ENCODE assay signal across 8 cellular contexts in the genomic region with DNA sequence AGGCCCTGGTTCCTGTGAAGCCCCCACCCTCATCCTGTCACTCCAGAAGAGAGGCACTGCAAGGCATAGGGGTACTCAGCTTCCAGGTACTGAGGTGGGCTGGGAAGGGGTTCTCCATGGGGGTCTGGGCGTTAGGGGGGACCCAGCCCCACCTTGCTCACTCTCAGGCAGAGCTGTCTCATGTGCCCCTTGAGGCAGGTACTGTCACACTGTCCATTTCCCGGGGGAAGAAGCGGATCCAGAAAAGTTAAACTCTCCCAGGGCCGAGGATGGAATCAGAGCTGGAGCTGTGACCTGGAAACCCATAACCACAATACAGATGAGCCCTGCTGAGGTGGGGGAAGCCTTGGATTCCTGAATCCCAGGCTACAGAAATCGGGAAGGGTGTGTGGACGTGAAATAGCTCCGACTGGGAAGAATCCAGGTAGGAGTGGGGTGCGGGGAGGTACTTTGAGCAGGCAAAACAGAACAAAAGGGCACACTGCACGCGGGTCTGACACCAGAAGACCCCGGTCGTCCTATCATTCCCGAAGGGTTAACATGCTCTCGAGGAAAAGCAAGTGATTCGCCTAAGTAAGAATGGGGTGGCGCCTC. TPM values are rescaled to one million over a fixed set of nuclear protein-coding genes. Genes with fewer than 3 reads are reported as not detected.
A peak's percentile ranks its signal among the peaks of the same experiment; 100 is the strongest.
DNase-seq lines count a peak whose midpoint lies in the region; ATAC-seq and TF ChIP-seq lines count a peak whose summit lies in the region.

No MANE protein-coding gene starts in this region.

- no peak for TF ChIP-seq EP300 in sigmoid colon (IDR thresholded peaks at IDR 0.05)

- H3K27ac ChIP-seq in GM23338 (ENCODE audit: low read depth) (peak overlapping the region; percentile 89), RWPE2 (ENCODE audit: poor library complexity, severe bottlenecking) (peak overlapping the region; percentile 80), sigmoid colon (peak overlapping the region; percentile 85 to 93 (median 90))

- peaks cover 4% of the 10 kb centered on the region; the same call in 1 of the 2 replicates for H3K4me1 ChIP-seq in GM23338 (ENCODE audit: insufficient read depth)
- H3K4me1 ChIP-seq in RWPE2 (ENCODE audit: insufficient read depth, poor library complexity, severe bottlenecking) = no peaks in the 10 kb centered on the region
- peaks cover 0 to 19% (median 14%) of the 10 kb centered on the region in 4 donors for H3K4me1 ChIP-seq in sigmoid colon

- H3K9me3 ChIP-seq in RWPE2 (ENCODE audit: severe bottlenecking) (no peaks in the 10 kb centered on the region), sigmoid colon (no peaks in the 10 kb centered on the region)

- TF ChIP-seq CTCF in GM23338 (conservative IDR thresholded peaks at IDR 0.05; ENCODE audit: low read depth in 2 of 2) = no peak
- TF ChIP-seq CTCF in RWPE2 (IDR thresholded peaks at IDR 0.05; ENCODE audit: poor library complexity, severe bottlenecking) = no peak
- TF ChIP-seq CTCF in fibroblast of mammary gland (conservative IDR thresholded peaks at IDR 0.05; ENCODE audit: control insufficient read depth, insufficient read depth, low read depth, low read length) = no peak
- no peak for TF ChIP-seq CTCF in sigmoid colon (IDR thresholded peaks at IDR 0.05)

- H2AFZ ChIP-seq in GM23338 = no peak overlapping the region

- no peaks in the 10 kb centered on the region; the same call in 2 of the 3 replicates for H3K9me3 Mint-ChIP-seq in GM23338

- TF ChIP-seq POLR2A in sigmoid colon (IDR thresholded peaks at IDR 0.05) = no peak

- intact Hi-C loops in sigmoid colon (cut with DNase I) = loop anchor here (2.0 kb wide), 1 partner anchor 52 kb away; a partner anchor contains a TSS

- H4K20me1 ChIP-seq in GM23338 (replicated peaks; ENCODE audit: insufficient read depth) = no peaks in the 10 kb centered on the region

- H3K36me3 ChIP-seq in GM23338 (ENCODE audit: insufficient read depth) = peaks cover 5% of the 10 kb centered on the region; the same call in 1 of the 2 replicates
- peaks cover 17% of the 10 kb centered on the region for H3K36me3 ChIP-seq in RWPE2 (ENCODE audit: low read depth)
- H3K36me3 ChIP-seq in sigmoid colon = peaks cover 0 to 59% (median 30%) of the 10 kb centered on the region in 4 donors

- H3K4me1 Mint-ChIP-seq in GM23338 = peaks cover 15% of the 10 kb centered on the region

- H3K9me2 ChIP-seq in GM23338 (ENCODE audit: insufficient read depth) = no peaks in the 10 kb centered on the region

- DNase-seq in GM23338 (ENCODE audit: low spot score) = peak; percentile 56
- DNase-seq in RWPE2 (ENCODE audit: low spot score) = no peak
- no peak for DNase-seq in fibroblast of mammary gland (ENCODE audit: low read depth)
- no peak for DNase-seq in sigmoid colon
- DNase-seq in stimulated activated CD8-positive, alpha-beta memory T cell treated with anti-CD3 and anti-CD28 coated beads, Interleukin-4, amount 100 ng/mL, for 48 hours = no peak
- DNase-seq in stimulated activated CD4-positive, alpha-beta T cell treated with anti-CD3 and anti-CD28 coated beads, Interleukin-2, amount 100 ng/mL, for 48 hours = no peak
- DNase-seq in cortex of kidney (lab: John Stamatoyannopoulos, UW) = no peak

- peak; percentile 9 for ATAC-seq in GM23338
- no peak for ATAC-seq in RWPE2 (ENCODE audit: low read depth)
- no peak for ATAC-seq in GM18858 (IDR thresholded peaks at IDR 0.05; ENCODE audit: unreplicated experiment)

- H3K79me2 ChIP-seq in GM23338 (replicated peaks; ENCODE audit: insufficient read depth) = no peaks in the 10 kb centered on the region

- H3K27ac Mint-ChIP-seq in GM23338 = peak overlapping the region; percentile 98

- peak overlapping the region; percentile 85 for H3K4me2 ChIP-seq in GM23338

- H3F3A ChIP-seq in GM23338 (replicated peaks; ENCODE audit: low read depth) = peaks cover 16% of the 10 kb centered on the region

- WGBS in sigmoid colon, 2 donors = 30 to 41% methylated on average over 16 of the region's 16 CpGs

- peak overlapping the region; percentile 92 for H3K4me3 Mint-ChIP-seq in GM23338

- H3K4me3 ChIP-seq in GM23338 (peak overlapping the region; percentile 68), RWPE2 (ENCODE audit: severe bottlenecking) (peak overlapping the region; percentile 91), fibroblast of mammary gland (ENCODE audit: control insufficient read depth, low read depth, low read length) (peak overlapping the region; percentile 73), sigmoid colon (peak overlapping the region; percentile 61 to 91 (median 76))

- H3K36me3 Mint-ChIP-seq in GM23338 (ENCODE audit: low read depth) = peaks cover 35% of the 10 kb centered on the region

- H3K27me3 ChIP-seq in GM23338 (ENCODE audit: insufficient read depth) = no peaks in the 10 kb centered on the region
- no peaks in the 10 kb centered on the region for H3K27me3 ChIP-seq in RWPE2 (ENCODE audit: insufficient read depth, poor library complexity, severe bottlenecking)
- H3K27me3 ChIP-seq in sigmoid colon = no peaks in the 10 kb centered on the region

- peaks cover 13% of the 10 kb centered on the region for H3K27me3 Mint-ChIP-seq in GM23338 (ENCODE audit: insufficient read depth, low read depth, poor library complexity)

TF ChIP-seq in GM23338, 12 proteins besides CTCF, POLR2A, EP300 and RAD21:
- TF ChIP-seq, protein P1, sequence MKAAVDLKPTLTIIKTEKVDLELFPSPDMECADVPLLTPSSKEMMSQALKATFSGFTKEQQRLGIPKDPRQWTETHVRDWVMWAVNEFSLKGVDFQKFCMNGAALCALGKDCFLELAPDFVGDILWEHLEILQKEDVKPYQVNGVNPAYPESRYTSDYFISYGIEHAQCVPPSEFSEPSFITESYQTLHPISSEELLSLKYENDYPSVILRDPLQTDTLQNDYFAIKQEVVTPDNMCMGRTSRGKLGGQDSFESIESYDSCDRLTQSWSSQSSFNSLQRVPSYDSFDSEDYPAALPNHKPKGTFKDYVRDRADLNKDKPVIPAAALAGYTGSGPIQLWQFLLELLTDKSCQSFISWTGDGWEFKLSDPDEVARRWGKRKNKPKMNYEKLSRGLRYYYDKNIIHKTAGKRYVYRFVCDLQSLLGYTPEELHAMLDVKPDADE (IDR thresholded peaks at IDR 0.05) = no peak
- no peak for TF ChIP-seq CREB1 (CRISPR knock-in tag; IDR thresholded peaks at IDR 0.05; ENCODE audit: low read depth)

RNA-seq across cellular contexts. Expression of a gene that starts 0.5 kb away (rescaled TPM):
- 13.7 and 15.5 TPM in 2 replicates for total RNA-seq in GM23338 (2014; rRNA removed; shearing (Covaris generic))
- polyA plus RNA-seq in GM23338 (2016; fragmentation: Nextera tagmentation; extraction: Ambion mirVana) (18.6 and 19.4 TPM in 2 replicates), sigmoid colon (10 to 100 TPM; 34.2 to 38.3 (median 34.7) TPM)
- total RNA-seq in sigmoid colon = 10 to 100 TPM; 22.5 to 45.3 (median 37.8) TPM

RNA-seq across cellular contexts. Expression of a gene that starts 11.4 kb away (rescaled TPM):
- 9.6 and 12.7 TPM in 2 replicates for total RNA-seq in GM23338 (2014; rRNA removed; shearing (Covaris generic))
- polyA plus RNA-seq in GM23338 (2016; fragmentation: Nextera tagmentation; extraction: Ambion mirVana) (47.4 and 50.6 TPM in 2 replicates), sigmoid colon (10 to 100 TPM; 33.0 to 79.8 (median 49.9) TPM)
- 10 to 100 TPM in 2 of 4 donors, 1 to 10 TPM in 2; 7.5 to 15.8 (median 9.6) TPM for total RNA-seq in sigmoid colon

RNA-seq across cellular contexts. Expression of a gene that starts 31.1 kb away (rescaled TPM):
- total RNA-seq in GM23338 (2014; rRNA removed; shearing (Covaris generic)) = 172 and 209 TPM in 2 replicates
- polyA plus RNA-seq in GM23338 (2016; fragmentation: Nextera tagmentation; extraction: Ambion mirVana) (64.0 and 67.4 TPM in 2 replicates), sigmoid colon (10 to 100 TPM; 45.0 to 72.1 (median 59.5) TPM)
- total RNA-seq in sigmoid colon = 10 to 100 TPM; 21.6 to 32.6 (median 27.8) TPM

RNA-seq across cellular contexts. Expression of a gene that starts 49.9 kb away (rescaled TPM):
- total RNA-seq in GM23338 (2014; rRNA removed; shearing (Covaris generic)) = 5.2 and 5.6 TPM in 2 replicates
- 4.0 and 4.6 TPM in 2 replicates for polyA plus RNA-seq in GM23338 (2016; fragmentation: Nextera tagmentation; extraction: Ambion mirVana)
- total RNA-seq in sigmoid colon = 10 to 100 TPM in 1 of 4 donors, 1 to 10 TPM in 3; 1.6 to 18.6 (median 4.4) TPM
- polyA plus RNA-seq in sigmoid colon = 1 to 10 TPM in 1 of 3 donors, under 1 TPM in 2; 0.23 to 2.1 (median 0.60) TPM

RNA-seq across cellular contexts. Expression of a gene that starts 52.6 kb away (rescaled TPM):
- 78.1 and 87.8 TPM in 2 replicates for total RNA-seq in GM23338 (2014; rRNA removed; shearing (Covaris generic))
- polyA plus RNA-seq in GM23338 (2016; fragmentation: Nextera tagmentation; extraction: Ambion mirVana) = 88.7 and 95.0 TPM in 2 replicates
- 100 to 1,000 TPM in 2 of 4 donors, 10 to 100 TPM in 2; 90.0 to 101 (median 98.7) TPM for total RNA-seq in sigmoid colon
- polyA plus RNA-seq in sigmoid colon = 10 to 100 TPM; 71.4 to 87.1 (median 83.7) TPM
